ENCODE assay signal across 9 cellular contexts in the genomic region with DNA sequence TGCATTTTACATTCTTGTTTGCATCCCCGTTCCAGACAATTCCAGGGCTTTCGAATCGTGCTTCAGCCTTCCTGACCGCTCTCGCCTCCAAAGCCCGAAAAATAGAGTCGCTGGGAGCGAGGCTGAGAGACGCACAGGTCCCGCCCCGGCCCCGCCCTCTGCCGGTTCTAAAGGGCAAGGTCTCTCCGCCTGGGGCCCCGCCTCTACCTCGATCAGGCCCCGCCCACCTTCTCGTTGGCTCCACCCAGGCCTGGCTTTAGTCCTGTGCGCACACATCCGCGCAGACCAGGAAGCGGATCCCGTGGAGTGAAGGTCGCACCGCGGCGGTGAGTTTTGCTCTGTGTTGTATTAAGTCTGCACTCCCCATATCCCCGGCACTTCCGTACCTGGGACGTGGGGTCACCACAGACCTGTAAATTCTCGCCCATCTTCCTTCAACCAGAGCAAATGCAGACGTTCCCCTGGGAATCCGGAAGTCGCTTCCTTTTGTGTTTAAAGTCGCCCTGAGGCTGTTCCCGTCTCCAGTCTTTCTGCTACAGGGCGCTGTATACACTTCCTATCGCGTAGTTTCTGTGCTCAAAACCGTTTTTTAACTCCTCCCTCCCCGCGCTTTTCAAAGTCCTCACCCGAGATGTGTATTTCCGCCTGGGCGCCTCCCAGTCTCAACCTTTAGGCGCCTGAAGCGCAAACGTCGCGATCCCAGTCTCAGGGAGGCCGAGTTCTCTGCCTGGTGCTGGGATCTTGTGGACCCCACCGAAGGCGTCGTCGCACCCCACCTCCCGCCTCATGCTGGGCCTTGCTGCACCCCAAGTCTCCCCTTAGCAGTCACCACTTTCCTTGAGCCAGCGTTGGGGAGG. TPM values are rescaled to one million over a fixed set of nuclear protein-coding genes. Genes with fewer than 3 reads are reported as not detected.
A peak's percentile ranks its signal among the peaks of the same experiment; 100 is the strongest.
DNase-seq lines count a peak whose midpoint lies in the region; ATAC-seq and TF ChIP-seq lines count a peak whose summit lies in the region.
"Had no signal": no experiment of that assay in that cellular context is flagged by ENCODE, and none has a peak within 500 bp of the region (broad histone marks: within the 10 kb centered on the region; RNA-seq: fewer than 3 reads in every experiment).

A gene (plus strand): TSS at position 283 of the 857 bp plus-strand sequence. CDS start 3,861 bp downstream, outside the sequence.

- H3K4me1 ChIP-seq in ectodermal cell (ENCODE audit: control insufficient read depth, insufficient read depth, low read length) (peaks cover 6% of the 10 kb centered on the region), lower lobe of right lung (peaks cover 20% of the 10 kb centered on the region)
- H3K4me1 ChIP-seq: A549 had no signal

- peaks cover 36% of the 10 kb centered on the region for H3K9me3 Mint-ChIP-seq in activated CD8-positive, alpha-beta T cell treated with anti-CD3 and anti-CD28 coated beads, Interleukin-2, amount 10 ng/mL, durations not matched to agents 7 days and 5 days (ENCODE audit: insufficient read depth)

- H3K27me3 ChIP-seq in ectodermal cell (ENCODE audit: control insufficient read depth, insufficient read depth, low read length, poor library complexity, severe bottlenecking) (no peaks in the 10 kb centered on the region), lower lobe of right lung (ENCODE audit: low read depth) (no peaks in the 10 kb centered on the region)

- peak; percentile 91 for TF ChIP-seq POLR2A in GM18526 (IDR thresholded peaks at IDR 0.05; ENCODE audit: extremely low read depth, insufficient read length)

- ATAC-seq in HG03103 (IDR thresholded peaks at IDR 0.05; ENCODE audit: low read depth, unreplicated experiment) (peak; percentile 84), lower lobe of right lung (peak; percentile 100)
- ATAC-seq in activated CD8-positive, alpha-beta T cell treated with anti-CD3 and anti-CD28 coated beads, Interleukin-2, amount 10 ng/mL, durations not matched to agents 7 days and 5 days, result peak; percentile 93

- H3K4me3 Mint-ChIP-seq in activated CD8-positive, alpha-beta T cell treated with anti-CD3 and anti-CD28 coated beads, Interleukin-2, amount 10 ng/mL, durations not matched to agents 7 days and 5 days, result peak within 1 kb of the TSS; percentile 87

- H3K36me3 Mint-ChIP-seq in activated CD8-positive, alpha-beta T cell treated with anti-CD3 and anti-CD28 coated beads, Interleukin-2, amount 10 ng/mL, durations not matched to agents 7 days and 5 days (ENCODE audit: low read depth), result peaks cover 73% of the 10 kb centered on the region

- H3K27ac ChIP-seq in 22Rv1, result peak within 1 kb of the TSS; percentile 94
- peak within 1 kb of the TSS; percentile 76 for H3K27ac ChIP-seq in ectodermal cell (ENCODE audit: insufficient read depth, low read depth, low read length, poor library complexity, severe bottlenecking)
- peak within 1 kb of the TSS; percentile 89 for H3K27ac ChIP-seq in lower lobe of right lung
- H3K27ac ChIP-seq: A549 had no signal

- H3K4me1 Mint-ChIP-seq in activated CD8-positive, alpha-beta T cell treated with anti-CD3 and anti-CD28 coated beads, Interleukin-2, amount 10 ng/mL, durations not matched to agents 7 days and 5 days (ENCODE audit: low read depth), result peaks cover 35% of the 10 kb centered on the region

- H3K9me3 ChIP-seq in ectodermal cell (ENCODE audit: control insufficient read depth, low read length), result no peaks in the 10 kb centered on the region
- H3K9me3 ChIP-seq in lower lobe of right lung, result peaks cover 15% of the 10 kb centered on the region

- H3K27me3 Mint-ChIP-seq in activated CD8-positive, alpha-beta T cell treated with anti-CD3 and anti-CD28 coated beads, Interleukin-2, amount 10 ng/mL, durations not matched to agents 7 days and 5 days (ENCODE audit: low read depth), result no peaks in the 10 kb centered on the region

- CTCF ChIA-PET in activated CD8-positive, alpha-beta T cell treated with anti-CD3 and anti-CD28 coated beads, Interleukin-2, amount 10 ng/mL, durations not matched to agents 7 days and 5 days (lab: Charles Lee), result no interaction called here

- peak within 1 kb of the TSS; percentile 94 for H3K27ac Mint-ChIP-seq in activated CD8-positive, alpha-beta T cell treated with anti-CD3 and anti-CD28 coated beads, Interleukin-2, amount 10 ng/mL, durations not matched to agents 7 days and 5 days

- POLR2A ChIA-PET in activated CD8-positive, alpha-beta T cell treated with anti-CD3 and anti-CD28 coated beads, Interleukin-2, amount 10 ng/mL, durations not matched to agents 7 days and 5 days (lab: Charles Lee), result interaction anchor here (0.6 to 1.1 kb wide), 2 partner anchors 32 to 68 kb away, joined by 3 to 4 read pairs; a partner anchor contains a TSS

- peaks cover 5% of the 10 kb centered on the region for H3K36me3 ChIP-seq in ectodermal cell (ENCODE audit: control insufficient read depth, insufficient read depth, low read length)
- peaks cover 21% of the 10 kb centered on the region for H3K36me3 ChIP-seq in lower lobe of right lung

- TF ChIP-seq CTCF in 22Rv1 (IDR thresholded peaks at IDR 0.05), result no peak
- peak; percentile 38 for TF ChIP-seq CTCF in lower lobe of right lung (IDR thresholded peaks at IDR 0.05)

- 0% methylated on average over 57 of the region's 57 CpGs for WGBS in ectodermal cell, 2 experiments

- peak within 1 kb of the TSS; percentile 62 for H3K4me3 ChIP-seq in ectodermal cell (ENCODE audit: insufficient read depth, low read depth, low read length)
- H3K4me3 ChIP-seq in lower lobe of right lung, result peak within 1 kb of the TSS; percentile 80
- H3K4me3 ChIP-seq: A549 had no signal

- peak; percentile 34 for DNase-seq in NCI-H524 treated with DMSO at 0.1 percent for 48 hours (lab: John Stamatoyannopoulos, UW)
- peak; percentile 97 for DNase-seq in activated CD8-positive, alpha-beta T cell treated with anti-CD3 and anti-CD28 coated beads, Interleukin-2, amount 10 ng/mL, durations not matched to agents 7 days and 5 days
- DNase-seq in lower lobe of right lung, result peak; percentile 97
- DNase-seq in stimulated activated CD4-positive, alpha-beta T cell treated with anti-CD3 and anti-CD28 coated beads, TNF-alpha, amount 100 ng/mL, for 1 hour (ENCODE audit: low read depth in 3 of 3, low spot score in 1 of 3), result peak; percentile 88 to 96 (median 90)

- intact Hi-C loops in lower lobe of right lung (cut with DNase I), result no loop called here

RNA-seq across cellular contexts. Expression of the gene that starts here (rescaled TPM):
- total RNA-seq in activated CD8-positive, alpha-beta T cell treated with anti-CD3 and anti-CD28 coated beads, Interleukin-2, amount 10 ng/mL, durations not matched to agents 7 days and 5 days, result 10 to 100 TPM; 34.3 to 35.8 TPM
- 9.8 TPM for polyA plus RNA-seq in ectodermal cell (2013, experiment 1 of 4)
- polyA plus RNA-seq in ectodermal cell (2013, experiment 2 of 4), result 12.6 TPM
- polyA plus RNA-seq in ectodermal cell (2013, experiment 3 of 4), result 8.4 TPM
- polyA plus RNA-seq in ectodermal cell (2013, experiment 4 of 4), result 7.9 TPM
- total RNA-seq in lower lobe of right lung, result 21.6 TPM

Comparison
In these comparisons a context has a peak if more than half of its experiments do, and no peak if none do; other contexts are left out.
1. Peak in every context shown above with its lines: DNase-seq, ATAC-seq, H3K4me3 ChIP-seq and H3K27ac ChIP-seq.
2. DNase-seq: peak in every context shown above with its lines; median percentile 97 in activated CD8-positive, alpha-beta T cell treated with anti-CD3 and anti-CD28 coated beads, Interleukin-2, amount 10 ng/mL, durations not matched to agents 7 days and 5 days; 97 in lower lobe of right lung; 90 in stimulated activated CD4-positive, alpha-beta T cell treated with anti-CD3 and anti-CD28 coated beads, TNF-alpha, amount 100 ng/mL, for 1 hour; 34 in NCI-H524 treated with DMSO at 0.1 percent for 48 hours.